Comparison of ENCODE assay signal across 9 cellular contexts in genomic region chr5:78699565-78700143, GRCh38. TPM values are rescaled to one million over a fixed set of nuclear protein-coding genes. Genes with fewer than 3 reads are reported as not detected.
DNase-seq lines count a peak whose midpoint lies in the region; ATAC-seq and TF ChIP-seq lines count a peak whose summit lies in the region.
"Had no signal": no experiment of that assay in that cellular context is flagged by ENCODE, and none has a peak within 500 bp of the region (broad histone marks: within the 10 kb centered on the region; RNA-seq: fewer than 3 reads in every experiment).

No MANE protein-coding gene starts in this region.

- no peaks in the 10 kb centered on the region for H3K36me3 Mint-ChIP-seq in CD4-positive, alpha-beta memory T cell

- H4K8ac ChIP-seq in IMR-90 (ENCODE audit: low read depth in 2 of 2, low read length in 2 of 2), result peak overlapping the region in 1 of 2 experiments; percentile 53; a peak in 2 of 4 replicates

- peak overlapping the region; percentile 25 for H4K5ac ChIP-seq in IMR-90 (ENCODE audit: low read depth, low read length)

- TF ChIP-seq CTCF in AG04449 (IDR thresholded peaks at IDR 0.05; ENCODE audit: insufficient read depth, low read length, missing control alignments) (no peak), IMR-90 (conservative IDR thresholded peaks at IDR 0.05; ENCODE audit: low read depth, low read length) (no peak), left lung (IDR thresholded peaks at IDR 0.05) (no peak)

- peaks cover 0 to 1% of the 10 kb centered on the region in 2 donors for H3K27me3 Mint-ChIP-seq in CD4-positive, alpha-beta memory T cell

- H3K4me1 ChIP-seq in IMR-90 (ENCODE audit: control insufficient read depth, insufficient read depth, low read length) (peaks cover 10% of the 10 kb centered on the region), left lung (peaks cover 0 to 13% of the 10 kb centered on the region in 2 donors)
- H3K4me1 ChIP-seq in CD4-positive, alpha-beta memory T cell (ENCODE audit: insufficient read depth, low read length), result no peaks in the 10 kb centered on the region

- peak overlapping the region; percentile 39; the same call in 1 of the 2 replicates for H3K4me2 ChIP-seq in IMR-90 (ENCODE audit: low read depth, low read length)

- TF ChIP-seq RAD21 in IMR-90 (IDR thresholded peaks at IDR 0.05; ENCODE audit: low read length), result 0 out of 2 replicates have a peak, but pooled peaks have one; percentile 15

- H3K4me1 Mint-ChIP-seq in CD4-positive, alpha-beta memory T cell, result no peaks in the 10 kb centered on the region

- peaks cover 0 to 3% (median 0%) of the 10 kb centered on the region in 8 donors for H3K9me3 Mint-ChIP-seq in CD4-positive, alpha-beta memory T cell

- peak overlapping the region; percentile 80 for H2BK5ac ChIP-seq in IMR-90 (ENCODE audit: low read depth, low read length, poor library complexity, severe bottlenecking)

- peak overlapping the region; percentile 29 for H4K91ac ChIP-seq in IMR-90 (ENCODE audit: insufficient read depth, low read depth, low read length)

- no CpG with 5 or more reads among the region's 6 CpGs for WGBS in IMR-90 (ENCODE audit: extremely low coverage in 2 of 2, insufficient read length in 1 of 2), 2 experiments

- ATAC-seq in IMR-90 (ENCODE audit: low read depth), result peak; percentile 91
- peak; percentile 83 for ATAC-seq in left lung
- ATAC-seq in HG02798 (IDR thresholded peaks at IDR 0.05; ENCODE audit: poor library complexity, unreplicated experiment), result no peak
- ATAC-seq in GM18873 (IDR thresholded peaks at IDR 0.05; ENCODE audit: low FRiP score, unreplicated experiment), result no peak
- ATAC-seq: sciatic nerve had no signal

- dilution Hi-C loops in IMR-90 (cut with HindIII; ENCODE audit: low sequenced_read_pairs, unreplicated experiment), result no loop called here

- BruUV-seq in IMR-90 (replicated peaks; lab: Mats Ljungman, UMichigan), result no TSS peak

- peak; percentile 63 for DNase-seq in AG04449 (ENCODE audit: low read depth, low spot score)
- DNase-seq in IMR-90, result peak; percentile 97
- DNase-seq in astrocyte of the hippocampus (ENCODE audit: low read depth, low spot score), result peak; percentile 92
- DNase-seq in left lung, result peak in 1 of 2 donors; percentile 58
- DNase-seq in C1 segment of cervical spinal cord (lab: John Stamatoyannopoulos, UW), result no peak
- no peak for DNase-seq in CD4-positive, alpha-beta memory T cell

- H3K14ac ChIP-seq in IMR-90 (replicated peaks; ENCODE audit: low read depth, low read length), result peak overlapping the region; percentile 14; the same call in 1 of the 2 replicates

- TF ChIP-seq POLR2A in IMR-90 (IDR thresholded peaks at IDR 0.05; ENCODE audit: low read depth, low read length), result no peak

- in situ Hi-C loops in IMR-90 (cut with MboI; ENCODE audit: low sequenced_read_pairs), result no loop called here

- no peak overlapping the region for H3K4me3 Mint-ChIP-seq in CD4-positive, alpha-beta memory T cell

- peak overlapping the region; percentile 86 for H2BK120ac ChIP-seq in IMR-90 (ENCODE audit: low read depth, low read length)

- peak overlapping the region; percentile 43 for H2AK9ac ChIP-seq in IMR-90 (replicated peaks; ENCODE audit: low read depth, low read length, poor library complexity)

- POLR2A ChIA-PET in AG04449 (lab: Yijun Ruan, JAX), result interaction anchor here (1.6 kb wide), 1 partner anchor 17 kb away, joined by 3 read pairs; no protein-coding TSS in a partner anchor
- POLR2A ChIA-PET in IMR-90 (lab: Charles Lee; ENCODE audit: unreplicated experiment), result interaction anchor here (0.6 kb wide), 1 partner anchor 63 kb away, joined by 12 read pairs; no protein-coding TSS in a partner anchor
- POLR2A ChIA-PET in CD4-positive, alpha-beta memory T cell (lab: Charles Lee; ENCODE audit: partially characterized antibody), result no interaction called here

- peak overlapping the region; percentile 81 for H2BK20ac ChIP-seq in IMR-90 (ENCODE audit: low read depth, low read length)

- intact Hi-C loops in IMR-90 (cut with micrococcal nuclease), result no loop called here
- intact Hi-C loops in left lung (cut with DNase I), result no loop called here
- intact Hi-C loops in CD4-positive, alpha-beta memory T cell (cut with micrococcal nuclease), result no loop called here

- no peaks in the 10 kb centered on the region for H4K20me1 ChIP-seq in IMR-90 (ENCODE audit: insufficient read depth, low read length)

- peak overlapping the region; percentile 80 for H2AK5ac ChIP-seq in IMR-90 (ENCODE audit: low read depth, low read length)

- H3K27ac ChIP-seq in IMR-90 (ENCODE audit: insufficient read depth, low read length) (peak overlapping the region; percentile 52), left lung (peak overlapping the region in 1 of 2 donors; percentile 39)
- no peak overlapping the region for H3K27ac ChIP-seq in CD4-positive, alpha-beta memory T cell (ENCODE audit: low read depth, low read length)

- peak overlapping the region; percentile 23; the same call in 1 of the 3 replicates for H2BK15ac ChIP-seq in IMR-90 (ENCODE audit: low read depth, low read length)

- H2AFZ ChIP-seq in IMR-90 (replicated peaks; ENCODE audit: low read length, poor library complexity), result peak overlapping the region; percentile 85

- CTCF ChIA-PET in AG04449 (lab: Yijun Ruan, JAX), result interaction anchor here (1.0 kb wide), 1 partner anchor 379 kb away, joined by 3 read pairs; no protein-coding TSS in a partner anchor
- CTCF ChIA-PET in IMR-90 (lab: Yijun Ruan, JAX), result interaction anchor here (0.7 kb wide), 1 partner anchor 167 kb away, joined by 4 read pairs; no protein-coding TSS in a partner anchor
- CTCF ChIA-PET in CD4-positive, alpha-beta memory T cell (lab: Charles Lee; ENCODE audit: partially characterized antibody), result no interaction called here

- H3K36me3 ChIP-seq in IMR-90 (ENCODE audit: control insufficient read depth, insufficient read depth, low read length), result no peaks in the 10 kb centered on the region
- no peaks in the 10 kb centered on the region for H3K36me3 ChIP-seq in left lung
- H3K36me3 ChIP-seq in CD4-positive, alpha-beta memory T cell (ENCODE audit: insufficient read depth, low read length), result no peaks in the 10 kb centered on the region

- H3K4me3 ChIP-seq in AG04449 (ENCODE audit: low read depth, low read length), result no peak overlapping the region
- H3K4me3 ChIP-seq in IMR-90 (ENCODE audit: insufficient read depth, low read depth, low read length), result no peak overlapping the region
- no peak overlapping the region for H3K4me3 ChIP-seq in left lung
- no peak overlapping the region for H3K4me3 ChIP-seq in CD4-positive, alpha-beta memory T cell (ENCODE audit: low read length in 2 of 2)

- H3K79me1 ChIP-seq in IMR-90 (ENCODE audit: low read depth in 1 of 2, low read length in 2 of 2), result no peaks in the 10 kb centered on the region

- H3K23ac ChIP-seq in IMR-90 (ENCODE audit: low read depth, low read length), result peak overlapping the region; percentile 49

- H3K27me3 ChIP-seq in IMR-90 (ENCODE audit: control insufficient read depth, insufficient read depth, low read length) (no peaks in the 10 kb centered on the region), left lung (no peaks in the 10 kb centered on the region)
- H3K27me3 ChIP-seq in CD4-positive, alpha-beta memory T cell (ENCODE audit: insufficient read depth, low read length), result no peaks in the 10 kb centered on the region

- H3K18ac ChIP-seq in IMR-90 (ENCODE audit: low read depth, low read length), result peak overlapping the region; percentile 53

- no peak overlapping the region for H3K9ac ChIP-seq in IMR-90 (ENCODE audit: low read depth, low read length)

- peak overlapping the region; percentile 83 for H3K4ac ChIP-seq in IMR-90 (ENCODE audit: low read depth, low read length)

- H3K27ac Mint-ChIP-seq in CD4-positive, alpha-beta memory T cell, result no peak overlapping the region

- peaks cover 2% of the 10 kb centered on the region; the same call in 1 of the 2 replicates for H3K9me3 ChIP-seq in IMR-90 (ENCODE audit: control insufficient read depth, insufficient read depth, low read length)
- H3K9me3 ChIP-seq in left lung, result no peaks in the 10 kb centered on the region
- H3K9me3 ChIP-seq in CD4-positive, alpha-beta memory T cell (ENCODE audit: control insufficient read depth in 1 of 2, low read length in 2 of 2), result no peaks in the 10 kb centered on the region

- H3K9me1 ChIP-seq in IMR-90 (ENCODE audit: insufficient read depth, low read length), result peaks cover 9% of the 10 kb centered on the region; the same call in 1 of the 2 replicates

- H3K56ac ChIP-seq in IMR-90 (ENCODE audit: extremely low read depth, insufficient read depth, low read length), result no peak overlapping the region

TF ChIP-seq in IMR-90, 13 proteins besides CTCF, POLR2A, EP300 and RAD21:
- peak; percentile 44; the same call in 1 of the 2 replicates for TF ChIP-seq BHLHE40 (IDR thresholded peaks at IDR 0.05; ENCODE audit: low read depth, low read length)
- no peak for TF ChIP-seq RCOR1 (IDR thresholded peaks at IDR 0.05; ENCODE audit: insufficient replicate concordance, low read length)
- peak; percentile 91 for TF ChIP-seq USF2 (IDR thresholded peaks at IDR 0.05; ENCODE audit: low read depth, low read length)
- TF ChIP-seq SMC3 (IDR thresholded peaks at IDR 0.05; ENCODE audit: low read depth, low read length), result no peak
- TF ChIP-seq FOS (IDR thresholded peaks at IDR 0.05; ENCODE audit: low read depth, low read length), result peak; percentile 66; the same call in 1 of the 2 replicates
- 0 out of 2 replicates have a peak, but pooled peaks have one; percentile 7 for TF ChIP-seq MAZ (IDR thresholded peaks at IDR 0.05; ENCODE audit: borderline replicate concordance, low read depth, low read length)
- peak; percentile 42; the same call in 1 of the 2 replicates for TF ChIP-seq CEBPB (IDR thresholded peaks at IDR 0.05; ENCODE audit: low read depth, low read length)
- TF ChIP-seq NFE2L2 (IDR thresholded peaks at IDR 0.05; ENCODE audit: low read depth, low read length), result no peak

RNA-seq across cellular contexts. Expression of gene LHFPL2, which starts 51.1 kb away (rescaled TPM):
- 11.1 and 11.3 TPM in 2 replicates for total RNA-seq in IMR-90 (2012; rRNA removed)
- 5.0 and 6.5 TPM in 2 replicates for polyA plus RNA-seq in IMR-90 (2012; rRNA removed)
- polyA plus RNA-seq in IMR-90 (2012; cell fraction: cytosol; rRNA removed), result 3.8 and 6.1 TPM in 2 replicates
- polyA plus RNA-seq in IMR-90 (2012; cell fraction: nucleus; rRNA removed; ENCODE audit: low replicate concordance), result 4.8 and 12.1 TPM in 2 replicates
- total RNA-seq in left lung, result 10 to 100 TPM; 49.3 to 89.9 TPM
- 1 to 10 TPM; 2.7 TPM for total RNA-seq in CD4-positive, alpha-beta memory T cell
- under 1 TPM; 0.25 to 0.40 TPM for polyA plus RNA-seq in CD4-positive, alpha-beta memory T cell

Comparison
In these comparisons a context has a peak if more than half of its experiments do, and no peak if none do; other contexts are left out.
1. DNase-seq: peak in AG04449 (single experiment), IMR-90 (single experiment) and astrocyte of the hippocampus (single experiment); none in C1 segment of cervical spinal cord (0 of 14) and CD4-positive, alpha-beta memory T cell (0 of 5).
2. ATAC-seq: peak in IMR-90 (single experiment) and left lung (single experiment); none in HG02798 (single experiment) and GM18873 (single experiment).